Comparison of ENCODE assay signal across 19 cellular contexts in the genomic region with DNA sequence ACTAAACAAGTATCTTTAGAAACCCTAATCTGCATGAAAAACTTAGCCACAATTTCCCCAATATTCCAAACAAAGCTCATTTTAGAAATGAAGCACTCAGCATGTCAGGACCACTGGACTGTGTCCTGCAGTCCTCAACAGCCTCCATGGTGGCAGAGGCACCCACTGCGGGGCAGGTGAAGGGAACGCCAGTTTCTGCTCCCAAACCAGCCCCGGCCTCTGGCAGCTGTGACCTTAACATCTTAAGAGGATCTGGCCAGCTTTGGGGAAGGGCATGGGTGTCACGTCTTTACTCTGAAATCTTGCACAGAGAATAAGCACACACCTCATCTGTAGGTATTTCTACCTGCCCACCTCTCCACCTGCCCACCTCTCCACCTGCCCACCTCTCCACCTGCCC.
"Had no signal": no experiment of that assay in that cellular context is flagged by ENCODE, and none has a peak within 500 bp of the region (broad histone marks: within the 10 kb centered on the region; RNA-seq: fewer than 3 reads in every experiment).

No MANE protein-coding gene starts in this region.

- DNase-seq: Karpas-422, KG1, MG63, NCI-H1092, NCI-H1417 treated with DMSO at 0.1 percent for 48 hours, NCI-H146, NCI-H1694 treated with DMSO at 0.1 percent for 48 hours, NCI-H1930, NCI-H2081, NCI-H2171, NCI-H226, NCI-H446, NCI-H510A, NCI-H524 treated with DMSO at 0.1 percent for 48 hours, NCI-H69, NCI-H774, RPMI8226, SHP77, SK-N-SH had no signal

- H3K4me3 ChIP-seq: MG63 had no signal

- H3K36me3 ChIP-seq: MG63 had no signal

- H3K27me3 ChIP-seq: MG63 had no signal

- H3K9me3 ChIP-seq: MG63, SK-N-SH had no signal
